In genomic region chr1:40450491-40451237, GRCh38 we compare ENCODE assay signal across 1 cellular context.
TF ChIP-seq lines count a peak whose summit lies in the region.

No MANE protein-coding gene starts in this region.

TF ChIP-seq in K562, 482 proteins besides CTCF, POLR2A, EP300 and RAD21 (continued from another document and continues in another):
- TF ChIP-seq ZNF318 (IDR thresholded peaks at IDR 0.05; ENCODE audit: borderline replicate concordance in 1 of 2, low read depth in 1 of 2): peak in 1 of 2 experiments; percentile 51; a peak in 1 of 4 replicates
- 0 out of 2 replicates have a peak, but pooled peaks have one; percentile 46 for TF ChIP-seq ZNF668 (CRISPR knock-in tag; IDR thresholded peaks at IDR 0.05)
- TF ChIP-seq EGR1 (conservative IDR thresholded peaks at IDR 0.05): peak; percentile 97
- 0 out of 2 replicates have a peak, but pooled peaks have one; percentile 31 for TF ChIP-seq ARID4B (CRISPR knock-in tag; IDR thresholded peaks at IDR 0.05)
- peak; percentile 83 for TF ChIP-seq ETV5 (CRISPR knock-in tag; IDR thresholded peaks at IDR 0.05; ENCODE audit: low read depth)
- peak; percentile 36; the same call in 1 of the 2 replicates for TF ChIP-seq C11orf30 (IDR thresholded peaks at IDR 0.05; ENCODE audit: low read depth)
- TF ChIP-seq DPF2 (IDR thresholded peaks at IDR 0.05): peak; percentile 90
- peak; percentile 61; the same call in 1 of the 2 replicates for TF ChIP-seq ZBTB2 (IDR thresholded peaks at IDR 0.05)
- TF ChIP-seq BRF2 (IDR thresholded peaks at IDR 0.05; ENCODE audit: borderline replicate concordance, insufficient read depth, insufficient read length): no peak
- no peak for TF ChIP-seq ZNF830 (CRISPR knock-in tag; IDR thresholded peaks at IDR 0.05)
- peak; percentile 84 for TF ChIP-seq IRF9 (tag; IDR thresholded peaks at IDR 0.05)
- 0 out of 2 replicates have a peak, but pooled peaks have one; percentile 41 for TF ChIP-seq AFF4 (CRISPR knock-in tag; IDR thresholded peaks at IDR 0.05)
- peak; percentile 96 for TF ChIP-seq CEBPB (tag; IDR thresholded peaks at IDR 0.05)
- no peak for TF ChIP-seq KLF13 (tag; IDR thresholded peaks at IDR 0.05; ENCODE audit: borderline replicate concordance, low read depth)
- peak; percentile 72 for TF ChIP-seq CBFA2T3 (IDR thresholded peaks at IDR 0.05)
- TF ChIP-seq NFE2 (IDR thresholded peaks at IDR 0.05; ENCODE audit: low read depth): peak; percentile 60
- TF ChIP-seq RFX1 (IDR thresholded peaks at IDR 0.05): 0 out of 2 replicates have a peak, but pooled peaks have one; percentile 4
- TF ChIP-seq ATF7 (IDR thresholded peaks at IDR 0.05): peak; percentile 91
- TF ChIP-seq NFRKB (IDR thresholded peaks at IDR 0.05; ENCODE audit: low read depth): peak; percentile 65
- TF ChIP-seq GMEB1 (CRISPR knock-in tag; IDR thresholded peaks at IDR 0.05): no peak
- peak; percentile 92 for TF ChIP-seq CTBP1 (IDR thresholded peaks at IDR 0.05; ENCODE audit: borderline replicate concordance)
- peak; percentile 84 for TF ChIP-seq CREM (IDR thresholded peaks at IDR 0.05; ENCODE audit: low read depth)
- TF ChIP-seq CBFA2T2 (conservative IDR thresholded peaks at IDR 0.05): peak; percentile 60; the same call in 1 of the 2 replicates
- peak in 1 of 2 experiments; percentile 41; a peak in 2 of 4 replicates for TF ChIP-seq KDM1A (IDR thresholded peaks at IDR 0.05)
- TF ChIP-seq MTA3 (IDR thresholded peaks at IDR 0.05; ENCODE audit: borderline replicate concordance): peak; percentile 80
- 0 out of 2 replicates have a peak, but pooled peaks have one; percentile 63 for TF ChIP-seq ZBED1 (IDR thresholded peaks at IDR 0.05)
- peak; percentile 79 for TF ChIP-seq ARID1B (IDR thresholded peaks at IDR 0.05)
- no peak for TF ChIP-seq YBX1 (IDR thresholded peaks at IDR 0.05)
- peak; percentile 51 for TF ChIP-seq FOSL1 (tag; conservative IDR thresholded peaks at IDR 0.05)
- TF ChIP-seq HDAC1 (IDR thresholded peaks at IDR 0.05): peak in 1 of 2 experiments; percentile 51; a peak in 2 of 4 replicates
- peak; percentile 99 for TF ChIP-seq ATF3 (IDR thresholded peaks at IDR 0.05)
- 0 out of 2 replicates have a peak, but pooled peaks have one; percentile 61 for TF ChIP-seq ATF3 (CRISPR knock-in tag; conservative IDR thresholded peaks at IDR 0.05)
- peak; percentile 3 for TF ChIP-seq ZFP36 (IDR thresholded peaks at IDR 0.05; ENCODE audit: low read depth, low read length, partially characterized antibody)
- no peak for TF ChIP-seq ZSCAN32 (CRISPR knock-in tag; IDR thresholded peaks at IDR 0.05)
- TF ChIP-seq TEAD4 (IDR thresholded peaks at IDR 0.05; ENCODE audit: low read length): peak; percentile 25; the same call in 1 of the 2 replicates
- no peak for TF ChIP-seq TEAD4 (CRISPR knock-in tag; IDR thresholded peaks at IDR 0.05; ENCODE audit: borderline replicate concordance)
- TF ChIP-seq ZEB2 (IDR thresholded peaks at IDR 0.05): peak; percentile 90
- TF ChIP-seq SUPT5H (IDR thresholded peaks at IDR 0.05): peak; percentile 51
